8 cellular contexts compared by ENCODE assay signal in genomic region chr2:219294356-219295351, GRCh38. TPM values are rescaled to one million over a fixed set of nuclear protein-coding genes. Genes with fewer than 3 reads are reported as not detected.
A peak's percentile ranks its signal among the peaks of the same experiment; 100 is the strongest.
DNase-seq lines count a peak whose midpoint lies in the region; ATAC-seq and TF ChIP-seq lines count a peak whose summit lies in the region.

No MANE protein-coding gene starts in this region.

- H3K27me3 Mint-ChIP-seq in activated CD4-positive, alpha-beta memory T cell treated with anti-CD3 and anti-CD28 coated beads, Interleukin-2, amount 10 ng/mL, durations not matched to agents 7 days and 5 days, result peaks cover 14% of the 10 kb centered on the region

- H3K9me3 Mint-ChIP-seq in activated CD4-positive, alpha-beta memory T cell treated with anti-CD3 and anti-CD28 coated beads, Interleukin-2, amount 10 ng/mL, durations not matched to agents 7 days and 5 days, result no peaks in the 10 kb centered on the region

- no peak overlapping the region for H3K14ac ChIP-seq in mesenchymal stem cell (ENCODE audit: low read length in 2 of 2)

- no peak overlapping the region for H3K27ac ChIP-seq in mesenchymal stem cell (ENCODE audit: low read length, poor library complexity, severe bottlenecking)

- H2BK12ac ChIP-seq in mesenchymal stem cell (ENCODE audit: low read length in 2 of 2), result peak overlapping the region in 1 of 2 experiments; percentile 31

- H3K4me3 ChIP-seq in mesenchymal stem cell (ENCODE audit: insufficient read depth in 1 of 2, low read depth in 1 of 2, low read length in 2 of 2), result peak overlapping the region; percentile 62 to 76

- no peaks in the 10 kb centered on the region for H3K9me3 ChIP-seq in mesenchymal stem cell (ENCODE audit: control insufficient read depth, low read length)

- peak overlapping the region; percentile 78 for H3K4me2 ChIP-seq in mesenchymal stem cell (ENCODE audit: low read length, poor library complexity, severe bottlenecking)

- H3K4ac ChIP-seq in mesenchymal stem cell (ENCODE audit: low read depth in 1 of 2, low read length in 2 of 2), result peak overlapping the region in 1 of 2 experiments; percentile 15

- no peak overlapping the region for H3K27ac Mint-ChIP-seq in activated CD4-positive, alpha-beta memory T cell treated with anti-CD3 and anti-CD28 coated beads, Interleukin-2, amount 10 ng/mL, durations not matched to agents 7 days and 5 days

- peak overlapping the region; percentile 12 for H2BK120ac ChIP-seq in mesenchymal stem cell (ENCODE audit: low read depth, low read length)

- H3K27me3 ChIP-seq in mesenchymal stem cell (ENCODE audit: control insufficient read depth in 1 of 2, insufficient read depth in 1 of 2, low read length in 2 of 2), result peaks cover 8 to 9% of the 10 kb centered on the region in 2 experiments

- POLR2A ChIA-PET in activated CD4-positive, alpha-beta memory T cell treated with anti-CD3 and anti-CD28 coated beads, Interleukin-2, amount 10 ng/mL, durations not matched to agents 7 days and 5 days (lab: Charles Lee), result interaction anchor here (0.6 to 6.0 kb wide), 13 partner anchors 13 to 136 kb away, joined by 3 to 69 read pairs (median 5); partner anchors contain the start of genes ANKZF1, ATG9A, CNPPD1 and DNAJB2

- peak overlapping the region; percentile 62 for H2BK15ac ChIP-seq in mesenchymal stem cell (ENCODE audit: low read depth, poor library complexity, severe bottlenecking)

- H3K18ac ChIP-seq in mesenchymal stem cell (ENCODE audit: low read depth in 1 of 2, low read length in 2 of 2), result peak overlapping the region in 1 of 2 experiments; percentile 40

- 6% methylated on average over 63 of the region's 67 CpGs for WGBS in mesenchymal stem cell

- H3K9ac ChIP-seq in mesenchymal stem cell (ENCODE audit: low read length), result peak overlapping the region; percentile 80

- no peak overlapping the region for H2AK5ac ChIP-seq in mesenchymal stem cell (ENCODE audit: low read length, severe bottlenecking)

- H3K36me3 ChIP-seq in mesenchymal stem cell (ENCODE audit: control insufficient read depth in 1 of 2, insufficient read depth in 2 of 2, low read depth in 1 of 2, low read length in 2 of 2), result no peaks in the 10 kb centered on the region

- TF ChIP-seq POLR2A in GM18951 (IDR thresholded peaks at IDR 0.05; ENCODE audit: extremely low read depth, insufficient read depth, insufficient read length), result peak; percentile 65

- H4K8ac ChIP-seq in mesenchymal stem cell (ENCODE audit: low read length), result peak overlapping the region; percentile 89

- H3K4me1 ChIP-seq in mesenchymal stem cell (ENCODE audit: control insufficient read depth, insufficient read depth, low read depth, low read length), result peaks cover 14% of the 10 kb centered on the region

- no peaks in the 10 kb centered on the region for H3K36me3 Mint-ChIP-seq in activated CD4-positive, alpha-beta memory T cell treated with anti-CD3 and anti-CD28 coated beads, Interleukin-2, amount 10 ng/mL, durations not matched to agents 7 days and 5 days (ENCODE audit: low read depth)

- in situ Hi-C loops in GM18951 (cut with MboI; ENCODE audit: low sequenced_read_pairs, unreplicated experiment), result no loop called here

- H2AFZ ChIP-seq in mesenchymal stem cell (ENCODE audit: low read depth, low read length), result peak overlapping the region; percentile 77

- no peaks in the 10 kb centered on the region for H3K79me1 ChIP-seq in mesenchymal stem cell (replicated peaks; ENCODE audit: low read length, poor library complexity, severe bottlenecking)

- DNase-seq in Ammon's horn (ENCODE audit: low spot score) (peak; percentile 87), NCI-H748 (lab: John Stamatoyannopoulos, UW; ENCODE audit: unreplicated experiment) (peak; percentile 87), mesenchymal stem cell (peak; percentile 72)
- peak; percentile 90 for DNase-seq in activated CD4-positive, alpha-beta memory T cell treated with anti-CD3 and anti-CD28 coated beads, Interleukin-2, amount 10 ng/mL, durations not matched to agents 7 days and 5 days
- DNase-seq in effector CD8-positive, alpha-beta T cell (lab: John Stamatoyannopoulos, UW), result peak; percentile 77
- peak; percentile 82 for DNase-seq in stimulated activated CD8-positive, alpha-beta memory T cell treated with anti-CD3 and anti-CD28 coated beads, Interleukin-12 subunit alpha, Interleukin-12 subunit beta, amount 100 ng/mL, for 4 hours (ENCODE audit: low read depth)

- peak; percentile 90 for ATAC-seq in HG03159 (IDR thresholded peaks at IDR 0.05; ENCODE audit: unreplicated experiment)

- no peak overlapping the region for H2BK5ac ChIP-seq in mesenchymal stem cell (ENCODE audit: low read depth, low read length, poor library complexity, severe bottlenecking)

- H3K23ac ChIP-seq in mesenchymal stem cell (ENCODE audit: low read length in 2 of 2), result no peak overlapping the region

- H3K4me3 Mint-ChIP-seq in activated CD4-positive, alpha-beta memory T cell treated with anti-CD3 and anti-CD28 coated beads, Interleukin-2, amount 10 ng/mL, durations not matched to agents 7 days and 5 days, result peak overlapping the region; percentile 66

- CTCF ChIA-PET in activated CD4-positive, alpha-beta memory T cell treated with anti-CD3 and anti-CD28 coated beads, Interleukin-2, amount 10 ng/mL, durations not matched to agents 7 days and 5 days (lab: Charles Lee), result interaction anchor here (0.6 to 7.9 kb wide), 65 partner anchors 8 to 973 kb away, joined by 3 to 206 read pairs (median 5); partner anchors contain the start of genes ABCB6, ANKZF1, ATG9A and BCS1L

- peaks cover 22% of the 10 kb centered on the region for H3K4me1 Mint-ChIP-seq in activated CD4-positive, alpha-beta memory T cell treated with anti-CD3 and anti-CD28 coated beads, Interleukin-2, amount 10 ng/mL, durations not matched to agents 7 days and 5 days

- no peak overlapping the region for H4K91ac ChIP-seq in mesenchymal stem cell (ENCODE audit: low read length)

RNA-seq across cellular contexts. Expression of gene PTPRN, which starts 14.5 kb away (rescaled TPM):
- total RNA-seq in activated CD4-positive, alpha-beta memory T cell treated with anti-CD3 and anti-CD28 coated beads, Interleukin-2, amount 10 ng/mL, durations not matched to agents 7 days and 5 days, result under 1 TPM; 0.28 to 0.33 TPM
- 0.36 TPM for polyA plus RNA-seq in mesenchymal stem cell (2013, experiment 1 of 2)
- 0.47 TPM for polyA plus RNA-seq in mesenchymal stem cell (2013, experiment 2 of 2)

RNA-seq across cellular contexts. Expression of gene DNAJB2, which starts 15.5 kb away (rescaled TPM):
- total RNA-seq in activated CD4-positive, alpha-beta memory T cell treated with anti-CD3 and anti-CD28 coated beads, Interleukin-2, amount 10 ng/mL, durations not matched to agents 7 days and 5 days, result 10 to 100 TPM; 57.0 to 59.7 TPM
- 32.5 TPM for polyA plus RNA-seq in mesenchymal stem cell (2013, experiment 1 of 2)
- polyA plus RNA-seq in mesenchymal stem cell (2013, experiment 2 of 2), result 34.8 TPM

RNA-seq across cellular contexts. Expression of gene RESP18, which starts 37.9 kb away (rescaled TPM):
- total RNA-seq in activated CD4-positive, alpha-beta memory T cell treated with anti-CD3 and anti-CD28 coated beads, Interleukin-2, amount 10 ng/mL, durations not matched to agents 7 days and 5 days, result not detected
- not detected for polyA plus RNA-seq in mesenchymal stem cell (2013, experiment 1 of 2)
- not detected for polyA plus RNA-seq in mesenchymal stem cell (2013, experiment 2 of 2)

RNA-seq across cellular contexts. Expression of gene TUBA4A, which starts 40.9 kb away (rescaled TPM):
- total RNA-seq in activated CD4-positive, alpha-beta memory T cell treated with anti-CD3 and anti-CD28 coated beads, Interleukin-2, amount 10 ng/mL, durations not matched to agents 7 days and 5 days, result 100 to 1,000 TPM; 313 to 344 TPM
- 11.2 TPM for polyA plus RNA-seq in mesenchymal stem cell (2013, experiment 1 of 2)
- 9.3 TPM for polyA plus RNA-seq in mesenchymal stem cell (2013, experiment 2 of 2)

RNA-seq across cellular contexts. Expression of gene TUBA4B, which starts 41.6 kb away (rescaled TPM):
- not detected for total RNA-seq in activated CD4-positive, alpha-beta memory T cell treated with anti-CD3 and anti-CD28 coated beads, Interleukin-2, amount 10 ng/mL, durations not matched to agents 7 days and 5 days
- polyA plus RNA-seq in mesenchymal stem cell (2013, experiment 1 of 2), result not detected
- polyA plus RNA-seq in mesenchymal stem cell (2013, experiment 2 of 2), result not detected
